18 cellular contexts compared by ENCODE assay signal in genomic region chr2:217698691-217699090, GRCh38.
"Had no signal": no experiment of that assay in that cellular context is flagged by ENCODE, and none has a peak within 500 bp of the region (broad histone marks: within the 10 kb centered on the region; RNA-seq: fewer than 3 reads in every experiment).

No MANE protein-coding gene starts in this region.

- H2AFZ ChIP-seq: hepatocyte had no signal

- H3K27ac ChIP-seq: coronary artery, foreskin keratinocyte, hepatocyte, right atrium auricular region, skin epidermis, transverse colon had no signal

- H3K36me3 Mint-ChIP-seq: naive B cell had no signal

- H3K9me3 ChIP-seq: right atrium auricular region, sigmoid colon, transverse colon had no signal

- H3K4me3 Mint-ChIP-seq: naive B cell, nephron had no signal

- H3K36me3 ChIP-seq: right atrium auricular region, sigmoid colon, transverse colon had no signal

- H3K79me2 ChIP-seq: hepatocyte had no signal

- H3K9me3 Mint-ChIP-seq: nephron had no signal

- H3K4me1 Mint-ChIP-seq: naive B cell had no signal

- DNase-seq: central memory CD4-positive, alpha-beta T cell; effector CD4-positive, alpha-beta T cell; foreskin keratinocyte; head of caudate nucleus; left colon; left ventricle myocardium superior; mesendoderm; naive B cell; posterior cingulate gyrus; sigmoid colon; stimulated activated CD4-positive, alpha-beta T cell treated with anti-CD3 and anti-CD28 coated beads, Interleukin-2, amount 100 ng/mL, for 24 hours; stimulated activated naive CD4-positive, alpha-beta T cell; transverse colon had no signal

- ATAC-seq: foreskin keratinocyte, left colon, left ventricle myocardium superior had no signal

- H3K27me3 ChIP-seq: hepatocyte, right atrium auricular region, sigmoid colon, transverse colon had no signal

- H3K4me2 ChIP-seq: hepatocyte had no signal

- H3K4me3 ChIP-seq: coronary artery, hepatocyte, right atrium auricular region, sigmoid colon, skin epidermis, transverse colon had no signal

- H3K4me1 ChIP-seq: foreskin keratinocyte, right atrium auricular region, transverse colon had no signal
